ENCODE assay signal across 1 cellular context in the genomic region with DNA sequence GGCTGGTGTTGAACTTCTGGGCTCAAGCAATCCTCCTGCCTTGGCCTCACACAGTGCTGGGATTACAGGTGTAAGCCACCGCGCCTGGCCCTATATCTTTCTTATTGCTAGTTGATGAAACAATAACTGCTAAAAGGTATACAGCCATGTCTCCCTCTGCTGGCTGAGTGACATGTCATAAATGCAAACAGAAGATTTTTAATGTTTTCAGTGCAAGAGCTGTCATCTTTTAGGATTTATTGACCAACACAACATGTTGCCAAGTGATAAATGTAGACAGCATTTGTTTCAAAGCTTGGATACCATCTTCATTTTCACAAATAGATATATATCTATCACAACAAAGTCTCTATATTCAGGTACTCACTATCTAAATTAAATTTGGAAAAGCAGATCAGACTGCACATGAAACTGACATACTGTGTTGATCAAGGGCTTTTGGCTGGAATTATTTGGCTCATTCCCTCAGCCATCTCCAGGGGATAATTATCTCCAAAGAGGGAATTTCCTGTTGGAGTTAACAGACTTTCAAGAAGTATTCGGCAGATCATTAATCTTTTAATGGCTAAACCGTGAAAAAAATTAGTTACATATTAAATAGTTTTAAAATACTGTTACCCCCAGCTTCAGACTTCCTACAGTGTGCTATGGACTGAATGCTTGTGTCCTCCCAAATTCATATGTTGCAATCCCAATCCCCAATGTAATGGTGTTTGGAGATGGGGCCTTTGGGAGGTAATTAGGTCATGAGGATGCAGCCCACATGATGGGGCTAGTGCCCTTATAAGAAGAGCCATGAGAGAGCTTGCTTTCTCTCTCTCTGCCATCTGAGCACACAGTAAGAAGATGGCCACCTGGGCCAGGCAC.
TF ChIP-seq lines count a peak whose summit lies in the region.

No MANE protein-coding gene starts in this region.

TF ChIP-seq in K562, 482 proteins besides CTCF, POLR2A, EP300 and RAD21 (continued from another document and continues in another):
- TF ChIP-seq, protein P1, sequence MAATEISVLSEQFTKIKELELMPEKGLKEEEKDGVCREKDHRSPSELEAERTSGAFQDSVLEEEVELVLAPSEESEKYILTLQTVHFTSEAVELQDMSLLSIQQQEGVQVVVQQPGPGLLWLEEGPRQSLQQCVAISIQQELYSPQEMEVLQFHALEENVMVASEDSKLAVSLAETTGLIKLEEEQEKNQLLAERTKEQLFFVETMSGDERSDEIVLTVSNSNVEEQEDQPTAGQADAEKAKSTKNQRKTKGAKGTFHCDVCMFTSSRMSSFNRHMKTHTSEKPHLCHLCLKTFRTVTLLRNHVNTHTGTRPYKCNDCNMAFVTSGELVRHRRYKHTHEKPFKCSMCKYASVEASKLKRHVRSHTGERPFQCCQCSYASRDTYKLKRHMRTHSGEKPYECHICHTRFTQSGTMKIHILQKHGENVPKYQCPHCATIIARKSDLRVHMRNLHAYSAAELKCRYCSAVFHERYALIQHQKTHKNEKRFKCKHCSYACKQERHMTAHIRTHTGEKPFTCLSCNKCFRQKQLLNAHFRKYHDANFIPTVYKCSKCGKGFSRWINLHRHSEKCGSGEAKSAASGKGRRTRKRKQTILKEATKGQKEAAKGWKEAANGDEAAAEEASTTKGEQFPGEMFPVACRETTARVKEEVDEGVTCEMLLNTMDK (IDR thresholded peaks at IDR 0.05; ENCODE audit: borderline replicate concordance, insufficient read depth, low read depth, low read length, poor library complexity, severe bottlenecking), result peak; percentile 56
- TF ChIP-seq SOX6 (IDR thresholded peaks at IDR 0.05) (peak; percentile 91), TEAD4 (IDR thresholded peaks at IDR 0.05; ENCODE audit: low read length) (0 out of 2 replicates have a peak, but pooled peaks have one; percentile 6), TEAD4 (CRISPR knock-in tag; IDR thresholded peaks at IDR 0.05; ENCODE audit: borderline replicate concordance) (no peak), POLR2H (tag; IDR thresholded peaks at IDR 0.05; ENCODE audit: low read depth) (no peak), PHB2 (IDR thresholded peaks at IDR 0.05; ENCODE audit: low read depth) (no peak), KLF1 (tag; IDR thresholded peaks at IDR 0.05) (no peak), TCF7 (IDR thresholded peaks at IDR 0.05; ENCODE audit: borderline replicate concordance) (no peak), ARNT (IDR thresholded peaks at IDR 0.05) (peak in 1 of 2 experiments; percentile 78; a peak in 2 of 4 replicates), CREBBP (IDR thresholded peaks at IDR 0.05; ENCODE audit: low read depth, low read length) (no peak), ARID1B (IDR thresholded peaks at IDR 0.05) (peak; percentile 65), ATF3 (IDR thresholded peaks at IDR 0.05) (no peak), ATF3 (CRISPR knock-in tag; conservative IDR thresholded peaks at IDR 0.05) (no peak), GATAD2B (IDR thresholded peaks at IDR 0.05; ENCODE audit: borderline replicate concordance) (peak; percentile 63; the same call in 1 of the 2 replicates), KDM1A (IDR thresholded peaks at IDR 0.05) (no peak), CREM (IDR thresholded peaks at IDR 0.05; ENCODE audit: low read depth) (peak; percentile 47; the same call in 1 of the 2 replicates), TFAM (CRISPR knock-in tag; conservative IDR thresholded peaks at IDR 0.05) (no peak), ZNF644 (tag; IDR thresholded peaks at IDR 0.05; ENCODE audit: low read depth) (no peak), PTTG1 (tag; IDR thresholded peaks at IDR 0.05; ENCODE audit: low read depth) (no peak), PKNOX1 (IDR thresholded peaks at IDR 0.05) (peak; percentile 96), NR4A1 (CRISPR knock-in tag; IDR thresholded peaks at IDR 0.05) (no peak), NR4A1 (tag; IDR thresholded peaks at IDR 0.05) (no peak), MEF2D (tag; conservative IDR thresholded peaks at IDR 0.05; ENCODE audit: low read depth) (no peak), CBX5 (IDR thresholded peaks at IDR 0.05; ENCODE audit: borderline replicate concordance, low read depth) (no peak), SMC3 (conservative IDR thresholded peaks at IDR 0.05; ENCODE audit: insufficient read depth, low read depth, low read length) (peak; percentile 91), ZNF217 (CRISPR knock-in tag; IDR thresholded peaks at IDR 0.05) (no peak), LCOR (CRISPR knock-in tag; IDR thresholded peaks at IDR 0.05) (peak; percentile 56; the same call in 1 of the 2 replicates), FOXJ2 (tag; IDR thresholded peaks at IDR 0.05) (peak; percentile 96), ZNF354B (CRISPR knock-in tag; IDR thresholded peaks at IDR 0.05) (no peak), SMARCE1 (IDR thresholded peaks at IDR 0.05) (no peak), ZNF561 (CRISPR knock-in tag; conservative IDR thresholded peaks at IDR 0.05) (no peak), XRCC3 (IDR thresholded peaks at IDR 0.05) (no peak), RCOR1 (IDR thresholded peaks at IDR 0.05; ENCODE audit: borderline replicate concordance in 1 of 2, low read depth in 2 of 2, low read length in 2 of 2) (peak in 1 of 2 experiments; percentile 67; a peak in 1 of 4 replicates), ZNF436 (CRISPR knock-in tag; IDR thresholded peaks at IDR 0.05) (no peak), NFE2 (IDR thresholded peaks at IDR 0.05; ENCODE audit: low read depth) (peak; percentile 52), ZBTB43 (CRISPR knock-in tag; IDR thresholded peaks at IDR 0.05) (no peak), SRSF1 (IDR thresholded peaks at IDR 0.05; ENCODE audit: low read depth, low read length) (no peak), HDAC8 (tag; IDR thresholded peaks at IDR 0.05) (no peak), ELF2 (CRISPR knock-in tag; IDR thresholded peaks at IDR 0.05) (no peak), IRF2 (CRISPR knock-in tag; IDR thresholded peaks at IDR 0.05) (no peak), PRMT5 (CRISPR knock-in tag; IDR thresholded peaks at IDR 0.05) (no peak), IRF9 (tag; IDR thresholded peaks at IDR 0.05) (no peak), TSC22D4 (tag; IDR thresholded peaks at IDR 0.05) (no peak), E2F3 (CRISPR knock-in tag; IDR thresholded peaks at IDR 0.05) (no peak), TRIM24 (IDR thresholded peaks at IDR 0.05) (no peak), CBFB (CRISPR knock-in tag; IDR thresholded peaks at IDR 0.05) (no peak), THRAP3 (IDR thresholded peaks at IDR 0.05; ENCODE audit: borderline replicate concordance) (peak; percentile 33; the same call in 1 of the 2 replicates), ZZZ3 (IDR thresholded peaks at IDR 0.05) (no peak), MIER1 (IDR thresholded peaks at IDR 0.05; ENCODE audit: low read depth) (no peak)
- TF ChIP-seq, protein P2, sequence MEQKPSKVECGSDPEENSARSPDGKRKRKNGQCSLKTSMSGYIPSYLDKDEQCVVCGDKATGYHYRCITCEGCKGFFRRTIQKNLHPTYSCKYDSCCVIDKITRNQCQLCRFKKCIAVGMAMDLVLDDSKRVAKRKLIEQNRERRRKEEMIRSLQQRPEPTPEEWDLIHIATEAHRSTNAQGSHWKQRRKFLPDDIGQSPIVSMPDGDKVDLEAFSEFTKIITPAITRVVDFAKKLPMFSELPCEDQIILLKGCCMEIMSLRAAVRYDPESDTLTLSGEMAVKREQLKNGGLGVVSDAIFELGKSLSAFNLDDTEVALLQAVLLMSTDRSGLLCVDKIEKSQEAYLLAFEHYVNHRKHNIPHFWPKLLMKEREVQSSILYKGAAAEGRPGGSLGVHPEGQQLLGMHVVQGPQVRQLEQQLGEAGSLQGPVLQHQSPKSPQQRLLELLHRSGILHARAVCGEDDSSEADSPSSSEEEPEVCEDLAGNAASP (IDR thresholded peaks at IDR 0.05), result no peak
- TF ChIP-seq, protein P3, sequence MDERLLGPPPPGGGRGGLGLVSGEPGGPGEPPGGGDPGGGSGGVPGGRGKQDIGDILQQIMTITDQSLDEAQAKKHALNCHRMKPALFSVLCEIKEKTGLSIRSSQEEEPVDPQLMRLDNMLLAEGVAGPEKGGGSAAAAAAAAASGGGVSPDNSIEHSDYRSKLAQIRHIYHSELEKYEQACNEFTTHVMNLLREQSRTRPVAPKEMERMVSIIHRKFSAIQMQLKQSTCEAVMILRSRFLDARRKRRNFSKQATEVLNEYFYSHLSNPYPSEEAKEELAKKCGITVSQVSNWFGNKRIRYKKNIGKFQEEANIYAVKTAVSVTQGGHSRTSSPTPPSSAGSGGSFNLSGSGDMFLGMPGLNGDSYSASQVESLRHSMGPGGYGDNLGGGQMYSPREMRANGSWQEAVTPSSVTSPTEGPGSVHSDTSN (CRISPR knock-in tag; IDR thresholded peaks at IDR 0.05; ENCODE audit: low read depth), result 0 out of 2 replicates have a peak, but pooled peaks have one; percentile 30
- TF ChIP-seq, protein P3 (tag; conservative IDR thresholded peaks at IDR 0.05; ENCODE audit: low read depth), result peak; percentile 97
- TF ChIP-seq, protein P4, sequence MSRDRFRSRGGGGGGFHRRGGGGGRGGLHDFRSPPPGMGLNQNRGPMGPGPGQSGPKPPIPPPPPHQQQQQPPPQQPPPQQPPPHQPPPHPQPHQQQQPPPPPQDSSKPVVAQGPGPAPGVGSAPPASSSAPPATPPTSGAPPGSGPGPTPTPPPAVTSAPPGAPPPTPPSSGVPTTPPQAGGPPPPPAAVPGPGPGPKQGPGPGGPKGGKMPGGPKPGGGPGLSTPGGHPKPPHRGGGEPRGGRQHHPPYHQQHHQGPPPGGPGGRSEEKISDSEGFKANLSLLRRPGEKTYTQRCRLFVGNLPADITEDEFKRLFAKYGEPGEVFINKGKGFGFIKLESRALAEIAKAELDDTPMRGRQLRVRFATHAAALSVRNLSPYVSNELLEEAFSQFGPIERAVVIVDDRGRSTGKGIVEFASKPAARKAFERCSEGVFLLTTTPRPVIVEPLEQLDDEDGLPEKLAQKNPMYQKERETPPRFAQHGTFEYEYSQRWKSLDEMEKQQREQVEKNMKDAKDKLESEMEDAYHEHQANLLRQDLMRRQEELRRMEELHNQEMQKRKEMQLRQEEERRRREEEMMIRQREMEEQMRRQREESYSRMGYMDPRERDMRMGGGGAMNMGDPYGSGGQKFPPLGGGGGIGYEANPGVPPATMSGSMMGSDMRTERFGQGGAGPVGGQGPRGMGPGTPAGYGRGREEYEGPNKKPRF (IDR thresholded peaks at IDR 0.05; ENCODE audit: low read depth, low read length), result no peak
- TF ChIP-seq, protein P5, sequence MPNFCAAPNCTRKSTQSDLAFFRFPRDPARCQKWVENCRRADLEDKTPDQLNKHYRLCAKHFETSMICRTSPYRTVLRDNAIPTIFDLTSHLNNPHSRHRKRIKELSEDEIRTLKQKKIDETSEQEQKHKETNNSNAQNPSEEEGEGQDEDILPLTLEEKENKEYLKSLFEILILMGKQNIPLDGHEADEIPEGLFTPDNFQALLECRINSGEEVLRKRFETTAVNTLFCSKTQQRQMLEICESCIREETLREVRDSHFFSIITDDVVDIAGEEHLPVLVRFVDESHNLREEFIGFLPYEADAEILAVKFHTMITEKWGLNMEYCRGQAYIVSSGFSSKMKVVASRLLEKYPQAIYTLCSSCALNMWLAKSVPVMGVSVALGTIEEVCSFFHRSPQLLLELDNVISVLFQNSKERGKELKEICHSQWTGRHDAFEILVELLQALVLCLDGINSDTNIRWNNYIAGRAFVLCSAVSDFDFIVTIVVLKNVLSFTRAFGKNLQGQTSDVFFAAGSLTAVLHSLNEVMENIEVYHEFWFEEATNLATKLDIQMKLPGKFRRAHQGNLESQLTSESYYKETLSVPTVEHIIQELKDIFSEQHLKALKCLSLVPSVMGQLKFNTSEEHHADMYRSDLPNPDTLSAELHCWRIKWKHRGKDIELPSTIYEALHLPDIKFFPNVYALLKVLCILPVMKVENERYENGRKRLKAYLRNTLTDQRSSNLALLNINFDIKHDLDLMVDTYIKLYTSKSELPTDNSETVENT (CRISPR knock-in tag; IDR thresholded peaks at IDR 0.05), result no peak
